In genomic region chr16:82169861-82170845, GRCh38 we compare ENCODE assay signal across 8 cellular contexts. TPM values are rescaled to one million over a fixed set of nuclear protein-coding genes. Genes with fewer than 3 reads are reported as not detected.
DNase-seq lines count a peak whose midpoint lies in the region; TF ChIP-seq lines count a peak whose summit lies in the region.

Gene MPHOSPH6 (minus strand): TSS chr16:82170224. CDS start chr16:82170175, 49 bp downstream.

- H3K4me3 ChIP-seq in LNCaP clone FGC (ENCODE audit: low read depth, low read length): peak within 1 kb of the TSS; percentile 72
- H3K4me3 ChIP-seq in foreskin fibroblast (ENCODE audit: low read depth in 1 of 2, low read length in 2 of 2): peak within 1 kb of the TSS; percentile 55 to 76
- peak within 1 kb of the TSS; percentile 60 for H3K4me3 ChIP-seq in neural progenitor cell
- H3K4me3 ChIP-seq in stomach smooth muscle (ENCODE audit: low read length in 2 of 2): peak within 1 kb of the TSS; percentile 87 to 89

- H3K9me3 Mint-ChIP-seq in neural progenitor cell: peaks cover 16% of the 10 kb centered on the region

- no peaks in the 10 kb centered on the region for H3K9me3 ChIP-seq in neural progenitor cell (ENCODE audit: low read depth)
- H3K9me3 ChIP-seq in stomach smooth muscle (ENCODE audit: control insufficient read depth in 2 of 2, low read length in 2 of 2): no peaks in the 10 kb centered on the region

- H4K20me1 ChIP-seq in neural progenitor cell (ENCODE audit: low read depth): peaks cover 5% of the 10 kb centered on the region

- DNase-seq in EL (peak; percentile 89), GOT3 (lab: John Stamatoyannopoulos, UW) (peak; percentile 66), LNCaP clone FGC (ENCODE audit: low read depth) (peak; percentile 59), SHP77 treated with DMSO at 0.1 percent for 48 hours (lab: John Stamatoyannopoulos, UW) (peak; percentile 77), activated gamma-delta T cell treated with Interleukin-2 at 50 U/mL for 16 hours (peak; percentile 87), foreskin fibroblast (peak; percentile 92 to 98), neural progenitor cell (ENCODE audit: low spot score) (peak; percentile 96)

- H3K36me3 ChIP-seq in neural progenitor cell: peaks cover 17% of the 10 kb centered on the region
- peaks cover 6 to 9% of the 10 kb centered on the region in 2 donors for H3K36me3 ChIP-seq in stomach smooth muscle (ENCODE audit: control insufficient read depth in 2 of 2, insufficient read depth in 2 of 2, low read length in 2 of 2)

- peaks cover 2% of the 10 kb centered on the region for H3K27me3 Mint-ChIP-seq in neural progenitor cell (ENCODE audit: insufficient read depth, low read depth)

- peak within 1 kb of the TSS; percentile 96 for H3K27ac Mint-ChIP-seq in neural progenitor cell

- TF ChIP-seq CTCF in LNCaP clone FGC (IDR thresholded peaks at IDR 0.05; ENCODE audit: control insufficient read depth, extremely low read depth, insufficient read depth) (no peak), foreskin fibroblast (IDR thresholded peaks at IDR 0.05; ENCODE audit: low read depth, low read length) (no peak), neural progenitor cell (IDR thresholded peaks at IDR 0.05) (no peak)

- H3F3A ChIP-seq in neural progenitor cell (ENCODE audit: low read depth): no peaks in the 10 kb centered on the region

- H3K9ac ChIP-seq in neural progenitor cell (peak within 1 kb of the TSS; percentile 60), stomach smooth muscle (ENCODE audit: low read length in 2 of 2) (peak within 1 kb of the TSS; percentile 75 to 87)

- peaks cover 41% of the 10 kb centered on the region for H3K36me3 Mint-ChIP-seq in neural progenitor cell

- peak within 1 kb of the TSS; percentile 93 for H2AFZ ChIP-seq in neural progenitor cell (replicated peaks)

- H3K4me3 Mint-ChIP-seq in neural progenitor cell: peak within 1 kb of the TSS; percentile 95

- H3K79me2 ChIP-seq in neural progenitor cell (ENCODE audit: low read depth): peaks cover 47% of the 10 kb centered on the region

- H3K4me2 ChIP-seq in neural progenitor cell: peak within 1 kb of the TSS; percentile 93

- peaks cover 10% of the 10 kb centered on the region for H3K4me1 Mint-ChIP-seq in neural progenitor cell

- H3K27ac ChIP-seq in neural progenitor cell (peak within 1 kb of the TSS; percentile 66), stomach smooth muscle (ENCODE audit: low read length) (no peak within 1 kb of the TSS)

- H3K4me1 ChIP-seq in neural progenitor cell: peaks cover 4% of the 10 kb centered on the region
- H3K4me1 ChIP-seq in stomach smooth muscle (ENCODE audit: control insufficient read depth, insufficient read depth, low read length): peaks cover 8% of the 10 kb centered on the region

- H3K27me3 ChIP-seq in neural progenitor cell (peaks cover 36% of the 10 kb centered on the region), stomach smooth muscle (ENCODE audit: control insufficient read depth in 1 of 2, insufficient read depth in 2 of 2, low read length in 2 of 2) (peaks cover 0 to 5% of the 10 kb centered on the region in 2 donors)

RNA-seq across cellular contexts. Expression of gene MPHOSPH6, which starts in this region (rescaled TPM):
- total RNA-seq in neural progenitor cell (ENCODE audit: low replicate concordance): 64.4 and 111 TPM in 2 replicates
